ENCODE assay signal across 20 cellular contexts in genomic region chr7:45983720-45984032, GRCh38.
A peak's percentile ranks its signal among the peaks of the same experiment; 100 is the strongest.
DNase-seq lines count a peak whose midpoint lies in the region; ATAC-seq, FAIRE-seq and TF ChIP-seq lines count a peak whose summit lies in the region.
"Had no signal": no experiment of that assay in that cellular context is flagged by ENCODE, and none has a peak within 500 bp of the region (broad histone marks: within the 10 kb centered on the region; RNA-seq: fewer than 3 reads in every experiment).

No MANE protein-coding gene starts in this region.

- H3K36me3 ChIP-seq in left ventricle myocardium inferior, result no peaks in the 10 kb centered on the region
- H3K36me3 ChIP-seq in kidney (ENCODE audit: control insufficient read depth in 1 of 2, insufficient read depth in 2 of 2, low read length in 2 of 2), result no peaks in the 10 kb centered on the region
- no peaks in the 10 kb centered on the region for H3K36me3 ChIP-seq in trophoblast cell (ENCODE audit: control insufficient read depth in 1 of 2, insufficient read depth in 2 of 2, low read length in 2 of 2)
- no peaks in the 10 kb centered on the region for H3K36me3 ChIP-seq in SK-N-SH (replicated peaks in 1 of 2; ENCODE audit: control insufficient read depth in 1 of 2, insufficient read depth in 2 of 2, low read length in 1 of 2)
- H3K36me3 ChIP-seq: BLaER1 had no signal

- peaks cover 37% of the 10 kb centered on the region for H3K79me1 ChIP-seq in trophoblast cell (ENCODE audit: low read length)

- TF ChIP-seq RAD21 in SK-N-SH (IDR thresholded peaks at IDR 0.05; ENCODE audit: low read length), result no peak

- peak overlapping the region; percentile 32 for H4K91ac ChIP-seq in trophoblast cell (ENCODE audit: low read depth, low read length)

- no peak overlapping the region for H3K14ac ChIP-seq in trophoblast cell (ENCODE audit: low read length)

- H3K9me3 ChIP-seq in left ventricle myocardium inferior (replicated peaks) (peaks cover 8% of the 10 kb centered on the region), kidney (ENCODE audit: control insufficient read depth in 1 of 2, low read length in 2 of 2) (no peaks in the 10 kb centered on the region), trophoblast cell (ENCODE audit: insufficient read depth, low read depth, low read length) (peaks cover 4% of the 10 kb centered on the region), SK-N-SH (peaks cover 14% of the 10 kb centered on the region; the same call in 1 of the 2 replicates)
- H3K9me3 ChIP-seq: BLaER1 had no signal

- H2AFZ ChIP-seq in trophoblast cell (ENCODE audit: insufficient read depth, low read length, poor library complexity) (no peak overlapping the region), SK-N-SH (ENCODE audit: low read depth) (no peak overlapping the region; the same call in 1 of the 2 replicates)
- H2AFZ ChIP-seq: GM23248, PC-9 had no signal

- H3K27me3 Mint-ChIP-seq in nephron progenitor cell (ENCODE audit: low read depth, poor library complexity), result peaks cover 9% of the 10 kb centered on the region

- peak overlapping the region; percentile 51 for H2BK12ac ChIP-seq in trophoblast cell (ENCODE audit: low read length)

- H3K79me2 ChIP-seq in trophoblast cell (ENCODE audit: control insufficient read depth, insufficient read depth, low read length, poor library complexity) (peaks cover 4% of the 10 kb centered on the region), SK-N-SH (ENCODE audit: insufficient read depth) (no peaks in the 10 kb centered on the region)

- H3K9me2 ChIP-seq in SK-N-SH, result no peaks in the 10 kb centered on the region

- H2BK5ac ChIP-seq in trophoblast cell (ENCODE audit: low read depth, low read length, poor library complexity), result no peak overlapping the region

- H2AK5ac ChIP-seq in trophoblast cell (ENCODE audit: low read length), result peak overlapping the region; percentile 5

- CTCF ChIA-PET in SK-N-SH (lab: Yijun Ruan, JAX), result interaction anchor here (0.7 to 1.7 kb wide), 6 partner anchors 8 to 110 kb away, joined by 3 to 6 read pairs (median 4); partner anchors contain the start of gene IGFBP3

- H3K27ac ChIP-seq in left ventricle myocardium inferior (replicated peaks) (no peak overlapping the region), kidney (ENCODE audit: low read depth in 2 of 2, low read length in 2 of 2) (no peak overlapping the region), trophoblast cell (ENCODE audit: low read depth, low read length) (no peak overlapping the region), SK-N-SH (ENCODE audit: low read depth in 2 of 2, low read length in 1 of 2) (no peak overlapping the region)
- H3K27ac ChIP-seq: BLaER1, GM23248, PC-9 had no signal

- intact Hi-C loops in cardiac septum (cut with DNase I) (no loop called here), left ventricle myocardium inferior (cut with micrococcal nuclease) (no loop called here), kidney (cut with DNase I) (no loop called here)

- H2BK120ac ChIP-seq in trophoblast cell (ENCODE audit: insufficient read depth, low read length, poor library complexity), result no peak overlapping the region

- H3K27ac Mint-ChIP-seq in nephron progenitor cell, result no peak overlapping the region

- no CpG with 5 or more reads among the region's 3 CpGs for WGBS in trophoblast cell (ENCODE audit: extremely low coverage, insufficient coverage, insufficient read length)
- WGBS in SK-N-SH (ENCODE audit: low lambda C conversion rate), result 71% methylated on average over 2 of the region's 3 CpGs

- TF ChIP-seq EP300 in SK-N-SH (IDR thresholded peaks at IDR 0.05; ENCODE audit: borderline replicate concordance in 1 of 2, low read depth in 1 of 2, low read length in 1 of 2), result no peak

- H3K23ac ChIP-seq in trophoblast cell (ENCODE audit: low read length), result no peak overlapping the region

- no peak for ATAC-seq in activated CD4-positive, CD25-positive, alpha-beta regulatory T cell treated with anti-CD3 and anti-CD28 coated beads, Interleukin-2, amount 50 U/mL, for 24 hours
- ATAC-seq: GM12878, HCT116 had no signal

- no peak overlapping the region for H4K12ac ChIP-seq in trophoblast cell (ENCODE audit: low read depth, low read length)

- no peak overlapping the region for H3K4me3 Mint-ChIP-seq in nephron progenitor cell

- H4K8ac ChIP-seq in trophoblast cell (ENCODE audit: low read depth, low read length), result no peak overlapping the region

- H4K20me1 ChIP-seq in SK-N-SH (ENCODE audit: insufficient read depth), result no peaks in the 10 kb centered on the region
- H4K20me1 ChIP-seq: BLaER1 had no signal

- H3F3A ChIP-seq in SK-N-SH (replicated peaks; ENCODE audit: insufficient read depth), result peaks cover 10% of the 10 kb centered on the region

- H3K9me3 Mint-ChIP-seq in nephron progenitor cell, result peaks cover 15% of the 10 kb centered on the region

- no peak for FAIRE-seq in kidney (lab: Jason Lieb, UNC)
- FAIRE-seq: A204.1, G401.6, GM12878 had no signal

- H3K18ac ChIP-seq in trophoblast cell (ENCODE audit: low read length), result no peak overlapping the region

- TF ChIP-seq CTCF in left ventricle myocardium inferior (IDR thresholded peaks at IDR 0.05; ENCODE audit: borderline replicate concordance) (no peak), kidney (IDR thresholded peaks at IDR 0.05; ENCODE audit: borderline replicate concordance, extremely low read depth, insufficient read depth) (no peak), nephron progenitor cell (IDR thresholded peaks at IDR 0.05) (no peak), SK-N-SH (IDR thresholded peaks at IDR 0.05) (no peak)

- H3K4me1 Mint-ChIP-seq in nephron progenitor cell, result peaks cover 10% of the 10 kb centered on the region

- H3K4ac ChIP-seq in trophoblast cell (ENCODE audit: low read depth, low read length), result no peak overlapping the region

- no peak overlapping the region for H3K9ac ChIP-seq in kidney (ENCODE audit: low read length in 2 of 2)
- no peak overlapping the region for H3K9ac ChIP-seq in trophoblast cell (ENCODE audit: low read length)
- H3K9ac ChIP-seq in SK-N-SH, result no peak overlapping the region
- H3K9ac ChIP-seq: BLaER1, GM23248 had no signal

- H3K4me1 ChIP-seq in left ventricle myocardium inferior (peaks cover 12% of the 10 kb centered on the region), kidney (ENCODE audit: control insufficient read depth in 1 of 2, insufficient read depth in 1 of 2, low read depth in 1 of 2, low read length in 2 of 2) (peaks cover under 1 to 2% of the 10 kb centered on the region in 2 donors), trophoblast cell (ENCODE audit: control insufficient read depth in 1 of 2, insufficient read depth in 2 of 2, low read length in 2 of 2) (peaks cover 19 to 27% of the 10 kb centered on the region in 2 experiments), SK-N-SH (ENCODE audit: control insufficient read depth in 1 of 2, insufficient read depth in 2 of 2, low read depth in 1 of 2, low read length in 1 of 2) (peaks cover 12 to 20% of the 10 kb centered on the region in 2 experiments; a peak in 3 of 4 replicates)
- H3K4me1 ChIP-seq: BLaER1 had no signal

- peaks cover 3% of the 10 kb centered on the region for H3K27me3 ChIP-seq in left ventricle myocardium inferior (ENCODE audit: low read depth)
- H3K27me3 ChIP-seq in trophoblast cell (ENCODE audit: insufficient read depth, low read length), result no peaks in the 10 kb centered on the region
- no peaks in the 10 kb centered on the region for H3K27me3 ChIP-seq in SK-N-SH (ENCODE audit: insufficient read depth)
- H3K27me3 ChIP-seq: BLaER1 had no signal

- DNase-seq in cardiac septum (ENCODE audit: low spot score), result peak; percentile 70
- no peak for DNase-seq in left ventricle myocardium inferior
- peak; percentile 80 for DNase-seq in kidney
- DNase-seq in trophoblast cell, result no peak
- DNase-seq in nephron progenitor cell, result no peak
- no peak for DNase-seq in SK-N-SH
- no peak for DNase-seq in stimulated activated CD4-positive, alpha-beta T cell treated with anti-CD3 and anti-CD28 coated beads, Interleukin-15, amount 100 ng/mL, for 24 hours
- DNase-seq: DND-41, GM23248, KBM-7, NCI-H1417 treated with DMSO at 0.1 percent for 48 hours, NCI-H2029, NCI-H774, PC-9 had no signal

- H3K4me3 ChIP-seq in left ventricle myocardium inferior (no peak overlapping the region), kidney (ENCODE audit: low read length in 2 of 2) (no peak overlapping the region), trophoblast cell (ENCODE audit: low read depth, low read length) (no peak overlapping the region), SK-N-SH (ENCODE audit: low read depth in 2 of 2, low read length in 1 of 2) (no peak overlapping the region)
- H3K4me3 ChIP-seq: BLaER1, GM12878, GM23248, PC-9 had no signal

- POLR2A ChIA-PET in SK-N-SH (lab: Yijun Ruan, JAX), result no interaction called here

- no peaks in the 10 kb centered on the region for H3K36me3 Mint-ChIP-seq in nephron progenitor cell (ENCODE audit: low read depth)

- no peak overlapping the region for H3K4me2 ChIP-seq in trophoblast cell (ENCODE audit: low read length)
- H3K4me2 ChIP-seq in SK-N-SH, result no peak overlapping the region
- H3K4me2 ChIP-seq: BLaER1, PC-9 had no signal

TF ChIP-seq in SK-N-SH, 30 proteins besides CTCF, POLR2A, EP300 and RAD21:
- TF ChIP-seq FOXM1 (IDR thresholded peaks at IDR 0.05; ENCODE audit: low read depth) (no peak), POLR2AphosphoS5 (IDR thresholded peaks at IDR 0.05; ENCODE audit: low read depth, low read length) (no peak), TCF12 (IDR thresholded peaks at IDR 0.05) (no peak), ZBTB33 (IDR thresholded peaks at IDR 0.05; ENCODE audit: borderline replicate concordance, low read depth) (no peak), RCOR1 (IDR thresholded peaks at IDR 0.05; ENCODE audit: low read length) (no peak)

Comparison
In these comparisons a context has a peak if more than half of its experiments do, and no peak if none do; other contexts are left out.
1. DNase-seq: peak in cardiac septum (single experiment) and kidney (single experiment); none in left ventricle myocardium inferior (single experiment), trophoblast cell (0 of 2), nephron progenitor cell (single experiment), SK-N-SH (single experiment) and stimulated activated CD4-positive, alpha-beta T cell treated with anti-CD3 and anti-CD28 coated beads, Interleukin-15, amount 100 ng/mL, for 24 hours (single experiment).